In genomic region chr10:48306870-48307531, GRCh38 we compare ENCODE assay signal across 8 cellular contexts. TPM values are rescaled to one million over a fixed set of nuclear protein-coding genes. Genes with fewer than 3 reads are reported as not detected.
DNase-seq lines count a peak whose midpoint lies in the region; ATAC-seq and TF ChIP-seq lines count a peak whose summit lies in the region.

No MANE protein-coding gene starts in this region.

- peak overlapping the region; percentile 93 for H3K4me2 ChIP-seq in Karpas-422 (ENCODE audit: low read depth, low read length, poor library complexity, severe bottlenecking)

- H3K27me3 ChIP-seq in Karpas-422 (ENCODE audit: low read length) (no peaks in the 10 kb centered on the region), lower lobe of right lung (ENCODE audit: low read depth) (no peaks in the 10 kb centered on the region)

- intact Hi-C loops in lower lobe of right lung (cut with DNase I): no loop called here

- ATAC-seq in GM21825 (IDR thresholded peaks at IDR 0.05; ENCODE audit: unreplicated experiment) (peak; percentile 45), lower lobe of right lung (peak; percentile 82 to 84)

- H3K36me3 ChIP-seq in Karpas-422 (ENCODE audit: insufficient read depth, low read length): no peaks in the 10 kb centered on the region
- H3K36me3 ChIP-seq in lower lobe of right lung: no peaks in the 10 kb centered on the region

- H3K4me3 ChIP-seq in Karpas-422 (ENCODE audit: low read length) (peak overlapping the region; percentile 70), WI38 (ENCODE audit: low read depth, low read length) (peak overlapping the region; percentile 86), lower lobe of right lung (peak overlapping the region; percentile 81)

- TF ChIP-seq CTCF in GM10248 (IDR thresholded peaks at IDR 0.05; ENCODE audit: control extremely low read depth, extremely low read depth, low read depth, missing control alignments): no peak
- no peak for TF ChIP-seq CTCF in WI38 (IDR thresholded peaks at IDR 0.05; ENCODE audit: low read depth, low read length)
- TF ChIP-seq CTCF in lower lobe of right lung (IDR thresholded peaks at IDR 0.05): no peak

- DNase-seq in GM10248 (ENCODE audit: extremely low spot score) (peak; percentile 55), Karpas-422 (peak; percentile 70), dedifferentiated amniotic fluid mesenchymal stem cell (ENCODE audit: extremely low spot score) (peak; percentile 39), lower lobe of right lung (peak; percentile 79), middle frontal gyrus (ENCODE audit: extremely low spot score, low spot score) (no peak)
- peak; percentile 35 for DNase-seq in stimulated activated CD8-positive, alpha-beta memory T cell treated with anti-CD3 and anti-CD28 coated beads, Interleukin-12 subunit alpha, Interleukin-12 subunit beta, amount 100 ng/mL, for 24 hours (ENCODE audit: extremely low read depth)

- H3K4me1 ChIP-seq in Karpas-422 (ENCODE audit: low read length): peaks cover 20% of the 10 kb centered on the region
- H3K4me1 ChIP-seq in lower lobe of right lung: peaks cover 28% of the 10 kb centered on the region

- CTCF ChIA-PET in GM10248 (lab: Yijun Ruan, JAX): interaction anchor here (1.6 kb wide), 1 partner anchor 17 kb away, joined by 4 read pairs; no protein-coding TSS in a partner anchor

- peak overlapping the region; percentile 75 for H3K9ac ChIP-seq in Karpas-422 (ENCODE audit: low read length)

- peaks cover 16% of the 10 kb centered on the region for H4K20me1 ChIP-seq in Karpas-422 (ENCODE audit: insufficient read depth, low read depth, low read length)

- POLR2A ChIA-PET in GM10248 (lab: Yijun Ruan, JAX): no interaction called here

- H3K27ac ChIP-seq in Karpas-422 (ENCODE audit: low read length) (no peak overlapping the region), lower lobe of right lung (peak overlapping the region; percentile 92)

- no peaks in the 10 kb centered on the region for H3K9me2 ChIP-seq in Karpas-422 (replicated peaks; ENCODE audit: insufficient read depth, low read length)

- no peaks in the 10 kb centered on the region for H3K79me2 ChIP-seq in Karpas-422 (ENCODE audit: low read length)

- no peaks in the 10 kb centered on the region for H3K9me3 ChIP-seq in Karpas-422 (ENCODE audit: low read length)
- no peaks in the 10 kb centered on the region for H3K9me3 ChIP-seq in lower lobe of right lung

- peak overlapping the region; percentile 30; the same call in 1 of the 2 replicates for H2AFZ ChIP-seq in Karpas-422 (ENCODE audit: low read length)

RNA-seq across cellular contexts. Expression of gene MAPK8, which starts 0.5 kb away (rescaled TPM):
- 6.7 and 29.7 TPM in 2 replicates for total RNA-seq in Karpas-422 (2014; rRNA removed; shearing (Covaris generic); ENCODE audit: low replicate concordance)
- 47.9 TPM for total RNA-seq in lower lobe of right lung

RNA-seq across cellular contexts. Expression of gene FRMPD2, which starts 32.5 kb away (rescaled TPM):
- total RNA-seq in Karpas-422 (2014; rRNA removed; shearing (Covaris generic); ENCODE audit: low replicate concordance): not detected in 2 replicates
- 5.3 TPM for total RNA-seq in lower lobe of right lung
